In genomic region chr15:75594276-75594675, GRCh38 we compare ENCODE assay signal across 28 cellular contexts.
"Had no signal": no experiment of that assay in that cellular context is flagged by ENCODE, and none has a peak within 500 bp of the region (broad histone marks: within the 10 kb centered on the region; RNA-seq: fewer than 3 reads in every experiment).

No MANE protein-coding gene starts in this region.

- H3K27ac ChIP-seq: brain microvascular endothelial cell, Peyer's patch, SJCRH30, SK-N-MC had no signal

- H3K4me1 ChIP-seq: Peyer's patch, SJCRH30 had no signal

- H3K9me3 ChIP-seq: MG63, Peyer's patch, SJCRH30 had no signal

- ATAC-seq: activated CD8-positive, alpha-beta T cell treated with anti-CD3 and anti-CD28 coated beads, Interleukin-2, amount 10 ng/mL, durations not matched to agents 7 days and 5 days; activated naive CD8-positive, alpha-beta T cell treated with anti-CD3 and anti-CD28 coated beads, Interleukin-2, amount 50 U/mL, for 24 hours; PC-3 had no signal

- H3K4me3 ChIP-seq: MG63, Peyer's patch, SJCRH30, SK-N-MC had no signal

- DNase-seq: activated CD4-positive, alpha-beta T cell treated with anti-CD3 and anti-CD28 coated beads, Interleukin-2, amount 10 ng/mL, durations not matched to agents 24 days and 14 days; activated CD4-positive, alpha-beta T cell treated with anti-CD3 and anti-CD28 coated beads, Interleukin-2, amount 50 U/mL, for 48 hours; activated CD8-positive, alpha-beta T cell treated with anti-CD3 and anti-CD28 coated beads, Interleukin-2, amount 10 ng/mL, durations not matched to agents 7 days and 5 days; activated naive CD4-positive, alpha-beta T cell treated with anti-CD3 and anti-CD28 coated beads, Interleukin-2, amount 10 ng/mL, durations not matched to agents 7 days and 5 days; activated naive CD8-positive, alpha-beta T cell treated with anti-CD3 and anti-CD28 coated beads, Interleukin-2, amount 50 U/mL, for 24 hours; activated T-cell treated with anti-CD3 and anti-CD28 coated beads, Interleukin-2, amount 50 U/mL, for 24 hours; amniotic stem cell; aorta; brain microvascular endothelial cell; Kasumi-1; KG1; MG63; NCI-H1048; NCI-H1105 treated with DMSO at 0.1 percent for 48 hours; NCI-H1436; NCI-H1694; NCI-H1930; NCI-H345; NCI-H524 treated with DMSO at 0.1 percent for 48 hours; NCI-H748 treated with DMSO at 0.1 percent for 48 hours; NK-92 treated with Interleukin-12 subunit alpha and Interleukin-12 subunit beta, amount 100 ng/mL, for 24 hours; PC-3; Peyer's patch; RPMI8226; SHP77; SJCRH30; T1000 had no signal

- H3K27me3 ChIP-seq: brain microvascular endothelial cell, MG63, Peyer's patch, SJCRH30 had no signal
